In the genomic region with DNA sequence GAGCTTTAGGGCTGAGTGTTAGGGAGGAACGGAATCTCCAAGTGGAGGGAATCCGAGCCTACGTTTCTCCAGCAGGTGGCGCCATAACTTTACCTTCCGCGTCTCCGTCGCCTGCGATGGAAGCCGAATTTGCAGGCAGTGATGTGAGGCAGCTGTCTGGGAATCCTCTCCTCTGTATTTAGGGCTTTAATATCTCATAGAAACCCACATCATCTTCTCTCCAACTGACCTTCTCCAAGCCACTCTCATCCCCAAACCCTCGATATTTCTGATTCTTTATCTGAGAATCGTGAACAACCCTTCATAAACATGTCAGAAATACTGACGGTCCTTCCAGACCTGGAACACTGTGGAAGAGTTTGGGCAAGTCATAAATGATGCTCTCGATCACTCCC, we compare ENCODE assay signal across 8 cellular contexts. TPM values are rescaled to one million over a fixed set of nuclear protein-coding genes. Genes with fewer than 3 reads are reported as not detected.
DNase-seq lines count a peak whose midpoint lies in the region; ATAC-seq and TF ChIP-seq lines count a peak whose summit lies in the region.

No MANE protein-coding gene starts in this region.

- peak; percentile 85 for TF ChIP-seq CTCF in fibroblast of the aortic adventitia (IDR thresholded peaks at IDR 0.05; ENCODE audit: insufficient read depth, low read length)
- peak; percentile 74 to 77 for TF ChIP-seq CTCF in suprapubic skin (IDR thresholded peaks at IDR 0.05)

- DNase-seq in DMS79 treated with DMSO at 0.1 percent for 48 hours (lab: John Stamatoyannopoulos, UW) (peak; percentile 78), LoVo (ENCODE audit: low spot score) (peak; percentile 78), RPMI7951 (ENCODE audit: low read depth) (peak; percentile 66), activated T-helper 1 cell treated with Interleukin-2 at 50 U/mL for 16 hours (ENCODE audit: low read depth) (peak; percentile 19), fibroblast of the aortic adventitia (ENCODE audit: low read depth) (peak; percentile 84), non-pigmented ciliary epithelial cell (ENCODE audit: low read depth) (peak; percentile 30), suprapubic skin (ENCODE audit: low spot score in 2 of 2) (no peak)

- H3K4me3 ChIP-seq in fibroblast of the aortic adventitia (ENCODE audit: low read depth, low read length) (no peak overlapping the region), suprapubic skin (no peak overlapping the region)

- TF ChIP-seq EP300 in suprapubic skin (IDR thresholded peaks at IDR 0.05) = no peak

- no peak for ATAC-seq in HG03095 (IDR thresholded peaks at IDR 0.05; ENCODE audit: unreplicated experiment)

- peaks cover 22% of the 10 kb centered on the region for H3K27me3 ChIP-seq in suprapubic skin

- peaks cover 4% of the 10 kb centered on the region for H3K4me1 ChIP-seq in suprapubic skin

- no peak overlapping the region for H3K27ac ChIP-seq in suprapubic skin

- 12% methylated on average over 13 of the region's 14 CpGs for WGBS in suprapubic skin

- H3K9me3 ChIP-seq in suprapubic skin = no peaks in the 10 kb centered on the region

- no peak for TF ChIP-seq POLR2A in suprapubic skin (IDR thresholded peaks at IDR 0.05)

- H3K36me3 ChIP-seq in suprapubic skin = no peaks in the 10 kb centered on the region

RNA-seq across cellular contexts. Expression of a gene that starts 27.5 kb away (rescaled TPM):
- total RNA-seq in RPMI7951 (2014; rRNA removed; shearing (Covaris generic)) = 0.78 and 1.4 TPM in 2 replicates
- total RNA-seq in fibroblast of the aortic adventitia (ENCODE audit: low replicate concordance) (2.9 and 8.3 TPM in 2 replicates), suprapubic skin (1 to 10 TPM in 1 of 4 donors, under 1 TPM in 2, not detected in 1; 0.34 to 1.2 (median 0.60) TPM)

RNA-seq across cellular contexts. Expression of a gene that starts 40.2 kb away (rescaled TPM):
- total RNA-seq in RPMI7951 (2014; rRNA removed; shearing (Covaris generic)) = not detected in 2 replicates
- total RNA-seq in fibroblast of the aortic adventitia (ENCODE audit: low replicate concordance) = not detected in 2 replicates
- total RNA-seq in suprapubic skin = under 1 TPM in 1 of 4 donors, not detected in 3; 0.38 TPM

Comparison
In these comparisons a context has a peak if more than half of its experiments do, and no peak if none do; other contexts are left out.
1. DNase-seq: peak in DMS79 treated with DMSO at 0.1 percent for 48 hours (single experiment), LoVo (single experiment), RPMI7951 (single experiment), activated T-helper 1 cell treated with Interleukin-2 at 50 U/mL for 16 hours (single experiment), fibroblast of the aortic adventitia (single experiment) and non-pigmented ciliary epithelial cell (single experiment); none in suprapubic skin (0 of 2).